ENCODE assay signal across 33 cellular contexts in genomic region chr10:111240348-111240747, GRCh38.
"Had no signal": no experiment of that assay in that cellular context is flagged by ENCODE, and none has a peak within 500 bp of the region (broad histone marks: within the 10 kb centered on the region; RNA-seq: fewer than 3 reads in every experiment).

No MANE protein-coding gene starts in this region.

- H3K9me3 ChIP-seq: adrenal gland, body of pancreas, breast epithelium had no signal

- FAIRE-seq: astrocyte, TTC549 had no signal

- H3K4me1 ChIP-seq: adrenal gland, body of pancreas, breast epithelium had no signal

- H3K36me3 ChIP-seq: adrenal gland, brain microvascular endothelial cell, breast epithelium had no signal

- H3K4me3 ChIP-seq: adrenal gland, body of pancreas, breast epithelium had no signal

- DNase-seq: activated B cell treated with CpG ODN at 0.5 μM for 24 hours; activated CD4-positive, alpha-beta memory T cell treated with anti-CD3 and anti-CD28 coated beads for 36 hours; activated CD4-positive, alpha-beta T cell treated with anti-CD3 and anti-CD28 coated beads for 4 hours; activated CD4-positive, alpha-beta T cell treated with anti-CD3 and anti-CD28 coated beads, Interleukin-2, amount 10 ng/mL, durations not matched to agents 7 days and 5 days; activated CD4-positive, alpha-beta T cell treated with anti-CD3 and anti-CD28 coated beads, Interleukin-2, amount 50 U/mL, for 4 hours; activated CD4-positive, CD25-positive, alpha-beta regulatory T cell treated with anti-CD3 and anti-CD28 coated beads, Interleukin-2, amount 50 U/mL, for 72 hours; activated CD8-positive, alpha-beta memory T cell treated with anti-CD3 and anti-CD28 coated beads, Interleukin-2, amount 50 U/mL, for 4 hours; activated CD8-positive, alpha-beta T cell treated with anti-CD3 and anti-CD28 coated beads for 36 hours; activated effector memory CD4-positive, alpha-beta T cell treated with anti-CD3 and anti-CD28 coated beads, Interleukin-2, amount 50 U/mL, for 16 hours; activated gamma-delta T cell treated with Interleukin-2 at 50 U/mL for 16 hours; activated naive CD4-positive, alpha-beta T cell; activated naive CD4-positive, alpha-beta T cell treated with anti-CD3 and anti-CD28 coated beads for 36 hours; activated naive CD4-positive, alpha-beta T cell treated with anti-CD3 and anti-CD28 coated beads, Interleukin-2, amount 50 U/mL, for 16 hours; activated naive CD8-positive, alpha-beta T cell treated with anti-CD3 and anti-CD28 coated beads for 36 hours; activated T-cell treated with anti-CD3 and anti-CD28 coated beads for 4 hours; activated T-cell treated with anti-CD3 and anti-CD28 coated beads, Interleukin-2, amount 50 U/mL, for 1 hour; activated T-cell treated with anti-CD3 and anti-CD28 coated beads, Interleukin-2, amount 50 U/mL, for 4 hours; activated T-cell treated with anti-CD3 and anti-CD28 coated beads, Interleukin-2, amount 50 U/mL, for 72 hours; adrenal gland; amniotic stem cell; aorta; body of pancreas; brain microvascular endothelial cell; central memory CD4-positive, alpha-beta T cell; T-helper 1 cell; T-helper 2 cell; T-helper 9 cell had no signal

- H3K27me3 ChIP-seq: adrenal gland, body of pancreas, brain microvascular endothelial cell had no signal

- H3K27ac ChIP-seq: adrenal gland, body of pancreas, brain microvascular endothelial cell, breast epithelium, VCaP had no signal

- ATAC-seq: activated CD8-positive, alpha-beta T cell treated with anti-CD3 and anti-CD28 coated beads for 36 hours; activated naive CD4-positive, alpha-beta T cell treated with anti-CD3 and anti-CD28 coated beads, Interleukin-2, amount 50 U/mL, for 72 hours; activated T-cell treated with anti-CD3 and anti-CD28 coated beads, Interleukin-2, amount 50 U/mL, for 4 hours; activated T-cell treated with anti-CD3 and anti-CD28 coated beads, Interleukin-2, amount 50 U/mL, for 72 hours; activated T-helper 17 cell treated with anti-CD3 and anti-CD28 coated beads, Interleukin-2, amount 50 U/mL, for 72 hours; body of pancreas had no signal
